Comparison of ENCODE assay signal across 8 cellular contexts in the genomic region with DNA sequence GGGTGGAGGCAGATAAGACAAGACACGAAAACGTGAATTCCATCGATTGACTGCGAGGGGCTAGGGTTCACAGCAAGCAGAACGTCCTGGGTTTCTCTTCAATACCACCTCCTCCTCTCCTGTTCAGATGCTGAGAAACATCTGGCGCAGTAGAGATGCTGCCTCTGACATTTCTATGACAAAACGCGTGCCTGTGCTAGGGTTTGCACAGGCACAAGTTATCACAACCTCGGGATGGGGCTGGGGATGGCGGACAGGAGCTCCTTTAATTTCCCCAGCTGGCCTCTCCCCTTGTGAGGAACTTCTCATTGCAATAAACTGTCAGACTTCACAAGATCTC.
DNase-seq lines count a peak whose midpoint lies in the region; ATAC-seq and TF ChIP-seq lines count a peak whose summit lies in the region.

No MANE protein-coding gene starts in this region.

- peak overlapping the region; percentile 41 for H3K9ac ChIP-seq in endodermal cell (ENCODE audit: extremely low read depth, low read length, poor library complexity, severe bottlenecking)
- peak overlapping the region; percentile 75 for H3K9ac ChIP-seq in neural cell (ENCODE audit: low read length)

- H2AFZ ChIP-seq in neural cell (ENCODE audit: low read depth, low read length) = peak overlapping the region; percentile 73

- intact Hi-C loops in CD14-positive monocyte (cut with micrococcal nuclease) = loop anchor here (2.0 to 10.0 kb wide), 6 partner anchors 50 to 180 kb away; a partner anchor contains a TSS

- H3K27me3 ChIP-seq in endodermal cell (ENCODE audit: control insufficient read depth, insufficient read depth, low read length, poor library complexity, severe bottlenecking) = no peaks in the 10 kb centered on the region
- H3K27me3 ChIP-seq in neural cell (ENCODE audit: insufficient read depth, low read depth, low read length) = peaks cover 3% of the 10 kb centered on the region

- H3K4me1 Mint-ChIP-seq in CD14-positive monocyte (peaks cover 49% of the 10 kb centered on the region), endodermal cell (peaks cover 16% of the 10 kb centered on the region)

- H3K9me3 Mint-ChIP-seq in CD14-positive monocyte (no peaks in the 10 kb centered on the region), endodermal cell (no peaks in the 10 kb centered on the region)

- H3K9me3 ChIP-seq in endodermal cell (ENCODE audit: control insufficient read depth, low read length) = peaks cover 4% of the 10 kb centered on the region
- no peaks in the 10 kb centered on the region for H3K9me3 ChIP-seq in neural cell (ENCODE audit: low read length)

- H3K4me3 ChIP-seq in endodermal cell (ENCODE audit: low read length) (peak overlapping the region; percentile 89), neural cell (ENCODE audit: low read length) (peak overlapping the region; percentile 95)

- peak overlapping the region; percentile 60 for H3K4me2 ChIP-seq in neural cell (ENCODE audit: low read length)

- no peak for ATAC-seq in GM18867 (IDR thresholded peaks at IDR 0.05; ENCODE audit: unreplicated experiment)

- 17 to 22% methylated on average over 10 of the region's 10 CpGs for WGBS in endodermal cell (ENCODE audit: insufficient coverage in 1 of 2, insufficient read length in 1 of 2), 2 experiments

- H3K27ac ChIP-seq in endodermal cell (ENCODE audit: low read depth, low read length) (no peak overlapping the region), neural cell (ENCODE audit: low read length) (no peak overlapping the region)

- H3F3A ChIP-seq in neural cell (ENCODE audit: insufficient read depth, low read length, poor library complexity, severe bottlenecking) = peaks cover 10% of the 10 kb centered on the region

- H4K20me1 ChIP-seq in neural cell (ENCODE audit: insufficient read depth) = no peaks in the 10 kb centered on the region

- H3K36me3 ChIP-seq in endodermal cell (ENCODE audit: control insufficient read depth, insufficient read depth, low read length) (peaks cover 7% of the 10 kb centered on the region), neural cell (ENCODE audit: insufficient read depth, low read length) (no peaks in the 10 kb centered on the region)

- TF ChIP-seq RAD21 in neural cell (conservative IDR thresholded peaks at IDR 0.05) = no peak

- peaks cover 8% of the 10 kb centered on the region for H3K4me1 ChIP-seq in endodermal cell (ENCODE audit: control insufficient read depth, insufficient read depth, low read length)

- H3K27ac Mint-ChIP-seq in CD14-positive monocyte = peak overlapping the region; percentile 95 to 98 (median 96)
- no peak overlapping the region for H3K27ac Mint-ChIP-seq in endodermal cell

- TF ChIP-seq EP300 in neural cell (conservative IDR thresholded peaks at IDR 0.05; ENCODE audit: poor library complexity, severe bottlenecking) = no peak

- no peak for DNase-seq in CD14-positive monocyte (ENCODE audit: low spot score)
- DNase-seq in NCI-H69 (lab: John Stamatoyannopoulos, UW) = peak; percentile 63
- peak; percentile 51 for DNase-seq in endodermal cell
- no peak for DNase-seq in AML-193 (lab: John Stamatoyannopoulos, UW)
- no peak for DNase-seq in NCI-H2081 (lab: John Stamatoyannopoulos, UW)
- DNase-seq in GOT3 (lab: John Stamatoyannopoulos, UW) = no peak

- TF ChIP-seq CTCF in CD14-positive monocyte (IDR thresholded peaks at IDR 0.05) (no peak), endodermal cell (conservative IDR thresholded peaks at IDR 0.05) (no peak), neural cell (IDR thresholded peaks at IDR 0.05; ENCODE audit: poor library complexity, severe bottlenecking) (no peak)

- H3K36me3 Mint-ChIP-seq in CD14-positive monocyte (peaks cover 9 to 14% of the 10 kb centered on the region in 2 donors), endodermal cell (ENCODE audit: low read depth) (no peaks in the 10 kb centered on the region)

- peaks cover 51% of the 10 kb centered on the region for H3K79me2 ChIP-seq in neural cell (replicated peaks; ENCODE audit: insufficient read depth, low read length)

- H3K27me3 Mint-ChIP-seq in CD14-positive monocyte (ENCODE audit: low read depth in 3 of 3) (peaks cover 5 to 16% (median 11%) of the 10 kb centered on the region in 3 donors), endodermal cell (ENCODE audit: insufficient read depth) (peaks cover 30% of the 10 kb centered on the region)

- H3K4me3 Mint-ChIP-seq in CD14-positive monocyte (peak overlapping the region; percentile 93 to 96), endodermal cell (peak overlapping the region; percentile 66)

- no peaks in the 10 kb centered on the region for H3K9me2 ChIP-seq in neural cell (ENCODE audit: insufficient read depth, low read length)

TF ChIP-seq in neural cell, 6 proteins besides CTCF, POLR2A, EP300 and RAD21:
- TF ChIP-seq, protein P1, sequence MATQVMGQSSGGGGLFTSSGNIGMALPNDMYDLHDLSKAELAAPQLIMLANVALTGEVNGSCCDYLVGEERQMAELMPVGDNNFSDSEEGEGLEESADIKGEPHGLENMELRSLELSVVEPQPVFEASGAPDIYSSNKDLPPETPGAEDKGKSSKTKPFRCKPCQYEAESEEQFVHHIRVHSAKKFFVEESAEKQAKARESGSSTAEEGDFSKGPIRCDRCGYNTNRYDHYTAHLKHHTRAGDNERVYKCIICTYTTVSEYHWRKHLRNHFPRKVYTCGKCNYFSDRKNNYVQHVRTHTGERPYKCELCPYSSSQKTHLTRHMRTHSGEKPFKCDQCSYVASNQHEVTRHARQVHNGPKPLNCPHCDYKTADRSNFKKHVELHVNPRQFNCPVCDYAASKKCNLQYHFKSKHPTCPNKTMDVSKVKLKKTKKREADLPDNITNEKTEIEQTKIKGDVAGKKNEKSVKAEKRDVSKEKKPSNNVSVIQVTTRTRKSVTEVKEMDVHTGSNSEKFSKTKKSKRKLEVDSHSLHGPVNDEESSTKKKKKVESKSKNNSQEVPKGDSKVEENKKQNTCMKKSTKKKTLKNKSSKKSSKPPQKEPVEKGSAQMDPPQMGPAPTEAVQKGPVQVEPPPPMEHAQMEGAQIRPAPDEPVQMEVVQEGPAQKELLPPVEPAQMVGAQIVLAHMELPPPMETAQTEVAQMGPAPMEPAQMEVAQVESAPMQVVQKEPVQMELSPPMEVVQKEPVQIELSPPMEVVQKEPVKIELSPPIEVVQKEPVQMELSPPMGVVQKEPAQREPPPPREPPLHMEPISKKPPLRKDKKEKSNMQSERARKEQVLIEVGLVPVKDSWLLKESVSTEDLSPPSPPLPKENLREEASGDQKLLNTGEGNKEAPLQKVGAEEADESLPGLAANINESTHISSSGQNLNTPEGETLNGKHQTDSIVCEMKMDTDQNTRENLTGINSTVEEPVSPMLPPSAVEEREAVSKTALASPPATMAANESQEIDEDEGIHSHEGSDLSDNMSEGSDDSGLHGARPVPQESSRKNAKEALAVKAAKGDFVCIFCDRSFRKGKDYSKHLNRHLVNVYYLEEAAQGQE (IDR thresholded peaks at IDR 0.05; ENCODE audit: borderline replicate concordance) = no peak
- no peak for TF ChIP-seq TAF1 (IDR thresholded peaks at IDR 0.05; ENCODE audit: low read depth)
- TF ChIP-seq MXI1 (conservative IDR thresholded peaks at IDR 0.05; ENCODE audit: poor library complexity, severe bottlenecking) = no peak
- TF ChIP-seq POLR2AphosphoS5 (IDR thresholded peaks at IDR 0.05) = no peak
- TF ChIP-seq SMC3 (conservative IDR thresholded peaks at IDR 0.05; ENCODE audit: poor library complexity) = no peak
- TF ChIP-seq EZH2 (IDR thresholded peaks at IDR 0.05; ENCODE audit: borderline replicate concordance, insufficient read depth, low read length, poor library complexity, severe bottlenecking) = no peak
TF ChIP-seq in neural cell: peak in this region for 0.

Comparison
In these comparisons a context has a peak if more than half of its experiments do, and no peak if none do; other contexts are left out.
1. DNase-seq: peak in NCI-H69 (single experiment) and endodermal cell (single experiment); none in CD14-positive monocyte (single experiment), AML-193 (0 of 2), NCI-H2081 (0 of 2) and GOT3 (single experiment).